ENCODE assay signal across 1 cellular context in the genomic region with DNA sequence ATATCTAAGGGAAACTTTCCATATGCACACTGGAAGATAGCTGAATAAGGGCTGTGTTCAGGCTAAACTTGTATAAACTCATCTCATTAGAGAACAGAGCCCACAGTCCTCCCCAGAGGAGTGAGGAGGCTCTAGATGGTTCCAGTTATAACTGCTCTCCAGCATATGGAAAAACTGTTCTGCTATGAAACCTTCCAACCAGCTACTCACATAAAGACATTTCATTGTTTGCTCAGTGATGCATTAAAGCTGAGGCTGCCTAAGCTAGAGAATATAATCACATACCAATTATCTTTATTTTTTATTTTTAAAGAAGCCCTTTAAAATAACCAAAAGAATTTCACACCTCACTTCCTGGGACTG.
TF ChIP-seq lines count a peak whose summit lies in the region.

No MANE protein-coding gene starts in this region.

TF ChIP-seq in HepG2, 621 proteins besides CTCF, POLR2A, EP300 and RAD21:
- TF ChIP-seq ZBTB20 (CRISPR knock-in tag; IDR thresholded peaks at IDR 0.05; ENCODE audit: borderline replicate concordance, low read depth) (no peak), GABPA (IDR thresholded peaks at IDR 0.05; ENCODE audit: low read depth, low read length) (no peak), GABPA (CRISPR knock-in tag; IDR thresholded peaks at IDR 0.05; ENCODE audit: low read depth) (no peak), NKX3-1 (CRISPR knock-in tag; IDR thresholded peaks at IDR 0.05) (no peak), MAFF (IDR thresholded peaks at IDR 0.05; ENCODE audit: low read depth, low read length) (no peak), ZNF263 (CRISPR knock-in tag; IDR thresholded peaks at IDR 0.05) (peak; percentile 28; the same call in 1 of the 2 replicates)
- TF ChIP-seq, protein P1, sequence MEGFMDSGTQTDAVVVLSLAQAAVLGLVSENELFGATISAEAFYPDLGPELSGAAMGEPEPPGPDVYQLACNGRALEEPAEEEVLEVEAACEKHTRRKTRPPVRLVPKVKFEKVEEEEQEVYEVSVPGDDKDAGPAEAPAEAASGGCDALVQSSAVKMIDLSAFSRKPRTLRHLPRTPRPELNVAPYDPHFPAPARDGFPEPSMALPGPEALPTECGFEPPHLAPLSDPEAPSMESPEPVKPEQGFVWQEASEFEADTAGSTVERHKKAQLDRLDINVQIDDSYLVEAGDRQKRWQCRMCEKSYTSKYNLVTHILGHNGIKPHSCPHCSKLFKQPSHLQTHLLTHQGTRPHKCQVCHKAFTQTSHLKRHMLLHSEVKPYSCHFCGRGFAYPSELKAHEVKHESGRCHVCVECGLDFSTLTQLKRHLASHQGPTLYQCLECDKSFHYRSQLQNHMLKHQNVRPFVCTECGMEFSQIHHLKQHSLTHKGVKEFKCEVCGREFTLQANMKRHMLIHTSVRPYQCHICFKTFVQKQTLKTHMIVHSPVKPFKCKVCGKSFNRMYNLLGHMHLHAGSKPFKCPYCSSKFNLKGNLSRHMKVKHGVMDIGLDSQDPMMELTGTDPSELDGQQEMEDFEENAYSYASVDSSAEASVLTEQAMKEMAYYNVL (CRISPR knock-in tag; IDR thresholded peaks at IDR 0.05; ENCODE audit: borderline replicate concordance), result no peak
TF ChIP-seq in HepG2: peak in this region for 1.
